Comparison of ENCODE assay signal across 1 cellular context in genomic region chr21:45596704-45597318, GRCh38.
TF ChIP-seq lines count a peak whose summit lies in the region.

No MANE protein-coding gene starts in this region.

TF ChIP-seq in GM12878, 131 proteins besides CTCF, POLR2A, EP300 and RAD21 (continued from another document):
- TF ChIP-seq, protein P1, sequence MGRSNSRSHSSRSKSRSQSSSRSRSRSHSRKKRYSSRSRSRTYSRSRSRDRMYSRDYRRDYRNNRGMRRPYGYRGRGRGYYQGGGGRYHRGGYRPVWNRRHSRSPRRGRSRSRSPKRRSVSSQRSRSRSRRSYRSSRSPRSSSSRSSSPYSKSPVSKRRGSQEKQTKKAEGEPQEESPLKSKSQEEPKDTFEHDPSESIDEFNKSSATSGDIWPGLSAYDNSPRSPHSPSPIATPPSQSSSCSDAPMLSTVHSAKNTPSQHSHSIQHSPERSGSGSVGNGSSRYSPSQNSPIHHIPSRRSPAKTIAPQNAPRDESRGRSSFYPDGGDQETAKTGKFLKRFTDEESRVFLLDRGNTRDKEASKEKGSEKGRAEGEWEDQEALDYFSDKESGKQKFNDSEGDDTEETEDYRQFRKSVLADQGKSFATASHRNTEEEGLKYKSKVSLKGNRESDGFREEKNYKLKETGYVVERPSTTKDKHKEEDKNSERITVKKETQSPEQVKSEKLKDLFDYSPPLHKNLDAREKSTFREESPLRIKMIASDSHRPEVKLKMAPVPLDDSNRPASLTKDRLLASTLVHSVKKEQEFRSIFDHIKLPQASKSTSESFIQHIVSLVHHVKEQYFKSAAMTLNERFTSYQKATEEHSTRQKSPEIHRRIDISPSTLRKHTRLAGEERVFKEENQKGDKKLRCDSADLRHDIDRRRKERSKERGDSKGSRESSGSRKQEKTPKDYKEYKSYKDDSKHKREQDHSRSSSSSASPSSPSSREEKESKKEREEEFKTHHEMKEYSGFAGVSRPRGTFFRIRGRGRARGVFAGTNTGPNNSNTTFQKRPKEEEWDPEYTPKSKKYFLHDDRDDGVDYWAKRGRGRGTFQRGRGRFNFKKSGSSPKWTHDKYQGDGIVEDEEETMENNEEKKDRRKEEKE (IDR thresholded peaks at IDR 0.05) = no peak
- TF ChIP-seq SRF (IDR thresholded peaks at IDR 0.05; ENCODE audit: low read depth in 2 of 2, low read length in 2 of 2) (peak; percentile 54 to 80; a peak in 2 of 4 replicates), PAX5 (IDR thresholded peaks at IDR 0.05; ENCODE audit: borderline replicate concordance, low read depth, low read length) (0 out of 2 replicates have a peak, but pooled peaks have one; percentile 22), TCF7 (IDR thresholded peaks at IDR 0.05; ENCODE audit: borderline replicate concordance) (no peak), CHD1 (IDR thresholded peaks at IDR 0.05; ENCODE audit: low read depth, low read length) (no peak), NFYA (IDR thresholded peaks at IDR 0.05; ENCODE audit: borderline replicate concordance, low read depth, low read length) (no peak), TCF12 (IDR thresholded peaks at IDR 0.05; ENCODE audit: low read depth, low read length) (peak; percentile 83), EZH2 (IDR thresholded peaks at IDR 0.05; ENCODE audit: borderline replicate concordance, control insufficient read depth, low read depth, low read length) (no peak), TARDBP (IDR thresholded peaks at IDR 0.05; ENCODE audit: borderline replicate concordance) (no peak), BRCA1 (IDR thresholded peaks at IDR 0.05; ENCODE audit: low read depth, low read length) (no peak), POU2F2 (IDR thresholded peaks at IDR 0.05; ENCODE audit: borderline replicate concordance, low read depth, low read length) (peak; percentile 37; the same call in 1 of the 3 replicates), DPF2 (IDR thresholded peaks at IDR 0.05) (no peak), CREB1 (IDR thresholded peaks at IDR 0.05; ENCODE audit: low read depth) (no peak), IKZF1 (conservative IDR thresholded peaks at IDR 0.05) (0 out of 2 replicates have a peak, but pooled peaks have one; percentile 24), NR2F1 (conservative IDR thresholded peaks at IDR 0.05) (0 out of 2 replicates have a peak, but pooled peaks have one; percentile 17), MEF2B (IDR thresholded peaks at IDR 0.05; ENCODE audit: partially characterized antibody, poor library complexity, severe bottlenecking) (peak; percentile 78)
